ENCODE assay signal across 8 cellular contexts in genomic region chr4:1008840-1009646, GRCh38. TPM values are rescaled to one million over a fixed set of nuclear protein-coding genes. Genes with fewer than 3 reads are reported as not detected.
DNase-seq lines count a peak whose midpoint lies in the region; ATAC-seq and TF ChIP-seq lines count a peak whose summit lies in the region.

No MANE protein-coding gene starts in this region.

- intact Hi-C loops in MCF 10A (cut with micrococcal nuclease) (no loop called here), tibial artery (cut with DNase I; ENCODE audit: low total_unique reads) (no loop called here)

- no peaks in the 10 kb centered on the region for H3K9me3 ChIP-seq in SJSA1 (replicated peaks)
- no peaks in the 10 kb centered on the region for H3K9me3 ChIP-seq in tibial artery

- H3K27ac Mint-ChIP-seq in MCF 10A (ENCODE audit: low read depth, unreplicated experiment), result no peak overlapping the region

- no peak for ATAC-seq in GM19455 (IDR thresholded peaks at IDR 0.05; ENCODE audit: unreplicated experiment)

- H3K79me1 ChIP-seq in mesendoderm (ENCODE audit: low read length), result no peaks in the 10 kb centered on the region

- no TSS peak for BruUV-seq in MCF 10A (replicated peaks; lab: Mats Ljungman, UMichigan)

- H3K4me3 ChIP-seq in SJSA1 (peak overlapping the region; percentile 30), mesendoderm (ENCODE audit: low read length) (no peak overlapping the region), tibial artery (peak overlapping the region; percentile 71 to 77)

- H2BK120ac ChIP-seq in mesendoderm (ENCODE audit: low read depth, low read length), result no peak overlapping the region

- H3K4me2 ChIP-seq in mesendoderm (ENCODE audit: low read length), result peak overlapping the region; percentile 42

- no peaks in the 10 kb centered on the region for H3K9me3 Mint-ChIP-seq in MCF 10A (ENCODE audit: unreplicated experiment)

- POLR2A ChIA-PET in MCF 10A (lab: Yijun Ruan, JAX), result interaction anchor here (0.6 to 1.7 kb wide), 2 partner anchors 77 to 183 kb away, joined by 3 to 4 read pairs; partner anchors contain the start of genes GAK and TMEM175

- H3K27me3 ChIP-seq in SJSA1 (replicated peaks) (peaks cover 11% of the 10 kb centered on the region), mesendoderm (ENCODE audit: insufficient read depth, low read length, poor library complexity) (peaks cover 20% of the 10 kb centered on the region), tibial artery (peaks cover 0 to 44% of the 10 kb centered on the region in 2 donors)

- H3K4me1 ChIP-seq in SJSA1 (replicated peaks), result peaks cover 17% of the 10 kb centered on the region
- H3K4me1 ChIP-seq in mesendoderm (ENCODE audit: control insufficient read depth, low read depth, low read length), result no peaks in the 10 kb centered on the region
- peaks cover 0 to 39% (median 30%) of the 10 kb centered on the region in 4 donors for H3K4me1 ChIP-seq in tibial artery

- no peak overlapping the region for H4K5ac ChIP-seq in mesendoderm (ENCODE audit: low read length)

- H3K18ac ChIP-seq in mesendoderm (ENCODE audit: low read length), result no peak overlapping the region

- H3K23ac ChIP-seq in mesendoderm (ENCODE audit: low read length), result no peak overlapping the region

- peak overlapping the region; percentile 45 for H3K4me3 Mint-ChIP-seq in MCF 10A (ENCODE audit: unreplicated experiment)

- H3K27me3 Mint-ChIP-seq in MCF 10A (ENCODE audit: insufficient read depth, unreplicated experiment), result peaks cover 29% of the 10 kb centered on the region

- no peak overlapping the region for H3K4ac ChIP-seq in mesendoderm (ENCODE audit: low read depth, low read length)

- peak overlapping the region; percentile 54 for H3K56ac ChIP-seq in mesendoderm (ENCODE audit: low read length)

- H3K36me3 ChIP-seq in SJSA1, result no peaks in the 10 kb centered on the region; the same call in 1 of the 2 replicates
- H3K36me3 ChIP-seq in mesendoderm (ENCODE audit: control insufficient read depth, insufficient read depth, low read length), result no peaks in the 10 kb centered on the region
- H3K36me3 ChIP-seq in tibial artery, result peaks cover 0 to 8% (median 0%) of the 10 kb centered on the region in 3 donors

- no peak overlapping the region for H2BK15ac ChIP-seq in mesendoderm (replicated peaks; ENCODE audit: low read depth)

- no CpG with 5 or more reads among the region's 46 CpGs for WGBS in mesendoderm (ENCODE audit: extremely low coverage, insufficient coverage, low lambda C conversion rate)

- no peak overlapping the region for H3K27ac ChIP-seq in SJSA1
- H3K27ac ChIP-seq in mesendoderm (ENCODE audit: low read depth, low read length), result no peak overlapping the region
- peak overlapping the region; percentile 68 to 77 for H3K27ac ChIP-seq in tibial artery

- TF ChIP-seq CTCF in MCF 10A (IDR thresholded peaks at IDR 0.05; ENCODE audit: unreplicated experiment) (no peak), tibial artery (IDR thresholded peaks at IDR 0.05) (no peak)

- peak; percentile 6 for DNase-seq in NCI-H2196 (lab: John Stamatoyannopoulos, UW; ENCODE audit: unreplicated experiment)
- no peak for DNase-seq in NCI-H2196 treated with DMSO at 0.1 percent for 48 hours (lab: John Stamatoyannopoulos, UW; ENCODE audit: unreplicated experiment)
- DNase-seq in SJSA1 (ENCODE audit: low read depth in 1 of 2, low spot score in 2 of 2), result no peak
- no peak for DNase-seq in MCF 10A (ENCODE audit: unreplicated experiment)
- peak; percentile 23 for DNase-seq in mesendoderm
- DNase-seq in tibial artery, result peak; percentile 46 to 82
- DNase-seq in NCI-H1048 (lab: John Stamatoyannopoulos, UW), result no peak

- peaks cover 11% of the 10 kb centered on the region for H3K4me1 Mint-ChIP-seq in MCF 10A (ENCODE audit: insufficient read depth, unreplicated experiment)

- no peaks in the 10 kb centered on the region for H3K79me2 ChIP-seq in mesendoderm (ENCODE audit: control insufficient read depth, insufficient read depth, low read length)

- no peak overlapping the region for H2BK5ac ChIP-seq in mesendoderm (ENCODE audit: low read length)

- no peak overlapping the region for H2AK5ac ChIP-seq in mesendoderm (ENCODE audit: low read length)

- no peak overlapping the region for H4K8ac ChIP-seq in mesendoderm (ENCODE audit: low read depth, low read length)

- H3K36me3 Mint-ChIP-seq in MCF 10A (ENCODE audit: insufficient read depth, unreplicated experiment), result peaks cover 7% of the 10 kb centered on the region

- CTCF ChIA-PET in MCF 10A (lab: Yijun Ruan, JAX), result no interaction called here

- no peak overlapping the region for H3K9ac ChIP-seq in mesendoderm (ENCODE audit: low read length)

RNA-seq across cellular contexts. Expression of gene FGFRL1, which starts 2.4 kb away (rescaled TPM):
- 12.9 and 21.5 TPM in 2 replicates for total RNA-seq in SJSA1 (2014; rRNA removed; shearing (Covaris generic))
- 33.5 and 33.6 TPM in 2 replicates for total RNA-seq in MCF 10A (2022)
- 10.8 TPM for polyA plus RNA-seq in mesendoderm (2013, experiment 1 of 2)
- 11.3 TPM for polyA plus RNA-seq in mesendoderm (2013, experiment 2 of 2)

RNA-seq across cellular contexts. Expression of gene SLC26A1, which starts 15.8 kb away (rescaled TPM):
- total RNA-seq in SJSA1 (2014; rRNA removed; shearing (Covaris generic)), result not detected in 2 replicates
- total RNA-seq in MCF 10A (2022), result 0.10 and 0.16 TPM in 2 replicates
- polyA plus RNA-seq in mesendoderm (2013, experiment 1 of 2), result 0.01 TPM
- 0.01 TPM for polyA plus RNA-seq in mesendoderm (2013, experiment 2 of 2)

RNA-seq across cellular contexts. Expression of gene IDUA, which starts 22.2 kb away (rescaled TPM):
- 1.4 and 2.4 TPM in 2 replicates for total RNA-seq in SJSA1 (2014; rRNA removed; shearing (Covaris generic))
- total RNA-seq in MCF 10A (2022), result 35.0 and 35.1 TPM in 2 replicates
- 0.35 TPM for polyA plus RNA-seq in mesendoderm (2013, experiment 1 of 2)
- 0.21 TPM for polyA plus RNA-seq in mesendoderm (2013, experiment 2 of 2)

RNA-seq across cellular contexts. Expression of gene DGKQ, which starts 35.7 kb away (rescaled TPM):
- 2.4 and 4.2 TPM in 2 replicates for total RNA-seq in SJSA1 (2014; rRNA removed; shearing (Covaris generic))
- total RNA-seq in MCF 10A (2022), result 15.9 and 17.4 TPM in 2 replicates
- polyA plus RNA-seq in mesendoderm (2013, experiment 1 of 2), result 1.9 TPM
- polyA plus RNA-seq in mesendoderm (2013, experiment 2 of 2), result 1.7 TPM

Comparison
In these comparisons a context has a peak if more than half of its experiments do, and no peak if none do; other contexts are left out.
1. DNase-seq: peak in NCI-H2196 (single experiment), mesendoderm (single experiment) and tibial artery (2 of 2); none in NCI-H2196 treated with DMSO at 0.1 percent for 48 hours (single experiment), SJSA1 (0 of 2), MCF 10A (single experiment) and NCI-H1048 (single experiment).
2. H3K27ac ChIP-seq: peak in tibial artery (2 of 2); none in SJSA1 (single experiment) and mesendoderm (single experiment).
3. RNA of gene IDUA, which starts 22.2 kb away (total RNA-seq): 35.0 to 35.1 TPM in MCF 10A; 1.4 to 2.4 TPM in SJSA1; every median in the first group is over 10 times any median in the second.